ENCODE assay signal across 8 cellular contexts in genomic region chr15:41493205-41493901, GRCh38. TPM values are rescaled to one million over a fixed set of nuclear protein-coding genes. Genes with fewer than 3 reads are reported as not detected.
DNase-seq lines count a peak whose midpoint lies in the region; ATAC-seq and TF ChIP-seq lines count a peak whose summit lies in the region.

ITPKA (plus strand) TSS chr15:41493874; CDS start chr15:41493928, 54 bp downstream.

- H3K36me3 ChIP-seq in right lobe of liver, result no peaks in the 10 kb centered on the region

- DNase-seq in SIG-M5 treated with dmso at 0.1 percent for 504 hours (lab: John Stamatoyannopoulos, UW; ENCODE audit: unreplicated experiment) (peak; percentile 65), SIG-M5 (lab: John Stamatoyannopoulos, UW) (no peak), NCI-H2171 treated with DMSO at 0.1 percent for 48 hours (lab: John Stamatoyannopoulos, UW) (peak; percentile 86), choroid plexus epithelial cell (ENCODE audit: low read depth) (peak; percentile 49), right lobe of liver (peak; percentile 80 to 82 (median 81))
- peak; percentile 87 to 89 for DNase-seq in activated CD4-positive, alpha-beta T cell treated with anti-CD3 and anti-CD28 coated beads for 24 hours (ENCODE audit: low read depth in 2 of 2)
- peak; percentile 86 to 87 for DNase-seq in stimulated activated CD4-positive, alpha-beta T cell treated with anti-CD3 and anti-CD28 coated beads, Interleukin-4, amount 100 ng/mL, for 48 hours (ENCODE audit: low read depth in 2 of 2)

- H3K4me3 ChIP-seq in choroid plexus epithelial cell (ENCODE audit: low read depth, low read length) (peak within 1 kb of the TSS; percentile 61), right lobe of liver (peak within 1 kb of the TSS; percentile 54 to 63 (median 56))

- H3K9me3 ChIP-seq in right lobe of liver, result no peaks in the 10 kb centered on the region

- peak within 1 kb of the TSS in 1 of 3 donors; percentile 4 for H3K27ac ChIP-seq in right lobe of liver

- H3K27me3 ChIP-seq in right lobe of liver, result no peaks in the 10 kb centered on the region

- ATAC-seq in HG02938 (IDR thresholded peaks at IDR 0.05; ENCODE audit: unreplicated experiment) (peak; percentile 50), right lobe of liver (peak; percentile 58 to 71 (median 64))

- peaks cover 0 to 27% (median 2%) of the 10 kb centered on the region in 4 donors for H3K4me1 ChIP-seq in right lobe of liver

- intact Hi-C loops in right lobe of liver (cut with DNase I), result no loop called here

- TF ChIP-seq POLR2A in right lobe of liver (IDR thresholded peaks at IDR 0.05), result peak; percentile 46

- WGBS in right lobe of liver (ENCODE audit: insufficient coverage, low coverage, low lambda C conversion rate, missing lambda C conversion rate), result 0% methylated on average over 6 of the region's 60 CpGs

- TF ChIP-seq CTCF in choroid plexus epithelial cell (conservative IDR thresholded peaks at IDR 0.05; ENCODE audit: low read depth, low read length) (no peak), right lobe of liver (IDR thresholded peaks at IDR 0.05) (peak in 1 of 4 donors; percentile 5)

RNA-seq across cellular contexts. Expression of gene ITPKA, which starts in this region (rescaled TPM):
- total RNA-seq in right lobe of liver, result 10 to 100 TPM in 2 of 6 experiments, 1 to 10 TPM in 1, under 1 TPM in 3; 0.60 to 15.5 (median 1.4) TPM
